Comparison of ENCODE assay signal across 35 cellular contexts in genomic region chr2:39618236-39618635, GRCh38. TPM values are rescaled to one million over a fixed set of nuclear protein-coding genes. Genes with fewer than 3 reads are reported as not detected.
A peak's percentile ranks its signal among the peaks of the same experiment; 100 is the strongest.
DNase-seq lines count a peak whose midpoint lies in the region; ATAC-seq, FAIRE-seq and TF ChIP-seq lines count a peak whose summit lies in the region.
"Had no signal": no experiment of that assay in that cellular context is flagged by ENCODE, and none has a peak within 500 bp of the region (broad histone marks: within the 10 kb centered on the region; RNA-seq: fewer than 3 reads in every experiment).

No MANE protein-coding gene starts in this region.

- no peak overlapping the region for H3K4ac ChIP-seq in mesendoderm (ENCODE audit: low read depth, low read length)

- no peak overlapping the region for H3K27ac Mint-ChIP-seq in activated naive CD4-positive, alpha-beta T cell treated with anti-CD3 and anti-CD28 coated beads, Interleukin-2, amount 10 ng/mL, durations not matched to agents 7 days and 5 days
- H3K27ac Mint-ChIP-seq: B cell; CD4-positive, alpha-beta memory T cell; CD4-positive, alpha-beta T cell; CD4-positive, CD25-positive, alpha-beta regulatory T cell; CD8-positive, alpha-beta memory T cell; CD8-positive, alpha-beta T cell had no signal

- FAIRE-seq in HepG2 (lab: Jason Lieb, UNC), result no peak
- FAIRE-seq: A204.1, A549, D721Med had no signal

- TF ChIP-seq POLR2A in HepG2 (IDR thresholded peaks at IDR 0.05; ENCODE audit: insufficient read depth in 1 of 2, low read depth in 2 of 2, low read length in 2 of 2) (no peak), right lobe of liver (IDR thresholded peaks at IDR 0.05) (no peak)

- H3K27ac ChIP-seq in HepG2 (ENCODE audit: extremely low read length, insufficient read depth, low read length), result no peak overlapping the region
- H3K27ac ChIP-seq in right lobe of liver, result no peak overlapping the region
- no peak overlapping the region for H3K27ac ChIP-seq in mesendoderm (ENCODE audit: low read depth, low read length)
- H3K27ac ChIP-seq: 22Rv1; A549; BLaER1; BLaER1 treated with 17β-estradiol and CSF1 and Interleukin-3, amounts not matched to agents 10 nM and 100 nM; C4-2B had no signal

- H3K4me2 ChIP-seq in HepG2 (ENCODE audit: low read depth, low read length) (0 out of 2 replicates have a peak overlapping the region, but pooled peaks have one; percentile 2), mesendoderm (ENCODE audit: low read length) (no peak overlapping the region)
- H3K4me2 ChIP-seq: A549, BLaER1 had no signal

- intact Hi-C loops in HepG2 (cut with micrococcal nuclease; ENCODE audit: unreplicated experiment) (no loop called here), right lobe of liver (cut with DNase I) (no loop called here)

- peak overlapping the region; percentile 36 for H2BK15ac ChIP-seq in mesendoderm (replicated peaks; ENCODE audit: low read depth)

- no peak overlapping the region for H3K4me3 ChIP-seq in HepG2 (replicated peaks in 1 of 3; ENCODE audit: insufficient read depth in 1 of 3, low read depth in 2 of 3, low read length in 3 of 3)
- H3K4me3 ChIP-seq in right lobe of liver, result no peak overlapping the region
- no peak overlapping the region for H3K4me3 ChIP-seq in mesendoderm (ENCODE audit: low read length)
- H3K4me3 ChIP-seq: A549; BLaER1; BLaER1 treated with 17β-estradiol and CSF1 and Interleukin-3, amounts not matched to agents 10 nM and 100 nM had no signal

- no peak overlapping the region for H3K4me3 Mint-ChIP-seq in activated naive CD4-positive, alpha-beta T cell treated with anti-CD3 and anti-CD28 coated beads, Interleukin-2, amount 10 ng/mL, durations not matched to agents 7 days and 5 days
- H3K4me3 Mint-ChIP-seq: B cell; CD14-positive monocyte; CD4-positive, alpha-beta memory T cell; CD4-positive, alpha-beta T cell; CD4-positive, CD25-positive, alpha-beta regulatory T cell; CD8-positive, alpha-beta memory T cell; CD8-positive, alpha-beta T cell had no signal

- H3K9me3 ChIP-seq in HepG2 (ENCODE audit: low read length), result no peaks in the 10 kb centered on the region
- H3K9me3 ChIP-seq in right lobe of liver, result no peaks in the 10 kb centered on the region
- H3K9me3 ChIP-seq: BE2C, BLaER1, Caco-2 had no signal

- CTCF ChIA-PET in HepG2 (lab: Yijun Ruan, JAX; ENCODE audit: low intra/inter-chr PET ratio, low total read pairs), result no interaction called here
- CTCF ChIA-PET in activated naive CD4-positive, alpha-beta T cell treated with anti-CD3 and anti-CD28 coated beads, Interleukin-2, amount 10 ng/mL, durations not matched to agents 7 days and 5 days (lab: Charles Lee), result no interaction called here

- H3K9me3 Mint-ChIP-seq in activated naive CD4-positive, alpha-beta T cell treated with anti-CD3 and anti-CD28 coated beads, Interleukin-2, amount 10 ng/mL, durations not matched to agents 7 days and 5 days, result no peaks in the 10 kb centered on the region
- H3K9me3 Mint-ChIP-seq: CD4-positive, alpha-beta memory T cell; CD4-positive, alpha-beta T cell; CD8-positive, alpha-beta T cell had no signal

- ATAC-seq in HepG2 (peak; percentile 84), right lobe of liver (no peak)
- ATAC-seq: A549; CD8-positive, alpha-beta T cell had no signal

- TF ChIP-seq EP300 in HepG2 (IDR thresholded peaks at IDR 0.05; ENCODE audit: low read depth in 2 of 2, low read length in 2 of 2) (no peak), HepG2 (CRISPR knock-in tag; IDR thresholded peaks at IDR 0.05; ENCODE audit: borderline replicate concordance) (no peak)

- H3K4me1 ChIP-seq in HepG2 (ENCODE audit: insufficient read depth, low read length), result peaks cover 33% of the 10 kb centered on the region
- H3K4me1 ChIP-seq in right lobe of liver, result peaks cover 0 to 7% (median 3%) of the 10 kb centered on the region in 4 donors
- peaks cover 2% of the 10 kb centered on the region for H3K4me1 ChIP-seq in mesendoderm (ENCODE audit: control insufficient read depth, low read depth, low read length)
- H3K4me1 ChIP-seq: A549, Caco-2 had no signal

- no peak overlapping the region for H4K8ac ChIP-seq in mesendoderm (ENCODE audit: low read depth, low read length)

- H3K27me3 ChIP-seq in HepG2 (ENCODE audit: control insufficient read depth in 1 of 2, insufficient read depth in 2 of 2, low read length in 2 of 2), result peaks cover 0 to 1% of the 10 kb centered on the region in 2 experiments; a peak in 1 of 5 replicates
- no peaks in the 10 kb centered on the region for H3K27me3 ChIP-seq in right lobe of liver
- no peaks in the 10 kb centered on the region for H3K27me3 ChIP-seq in mesendoderm (ENCODE audit: insufficient read depth, low read length, poor library complexity)
- H3K27me3 ChIP-seq: BE2C; BLaER1; BLaER1 treated with 17β-estradiol and CSF1 and Interleukin-3, amounts not matched to agents 10 nM and 100 nM had no signal

- TF ChIP-seq CTCF in HepG2 (CRISPR knock-in tag; IDR thresholded peaks at IDR 0.05), result no peak
- TF ChIP-seq CTCF in right lobe of liver (IDR thresholded peaks at IDR 0.05), result no peak

- no peak overlapping the region for H3K56ac ChIP-seq in mesendoderm (ENCODE audit: low read length)

- no peak overlapping the region for H2AFZ ChIP-seq in HepG2 (ENCODE audit: low read length)

- H3K27me3 Mint-ChIP-seq in activated naive CD4-positive, alpha-beta T cell treated with anti-CD3 and anti-CD28 coated beads, Interleukin-2, amount 10 ng/mL, durations not matched to agents 7 days and 5 days, result peaks cover 14% of the 10 kb centered on the region

- BruUV-seq in HepG2 (replicated peaks; lab: Mats Ljungman, UMichigan), result no TSS peak

- no peaks in the 10 kb centered on the region for H3K79me1 ChIP-seq in mesendoderm (ENCODE audit: low read length)

- H3K79me2 ChIP-seq in HepG2 (ENCODE audit: insufficient read depth, low read length), result no peaks in the 10 kb centered on the region
- H3K79me2 ChIP-seq in mesendoderm (ENCODE audit: control insufficient read depth, insufficient read depth, low read length), result no peaks in the 10 kb centered on the region

- H3K4me1 Mint-ChIP-seq in activated naive CD4-positive, alpha-beta T cell treated with anti-CD3 and anti-CD28 coated beads, Interleukin-2, amount 10 ng/mL, durations not matched to agents 7 days and 5 days, result no peaks in the 10 kb centered on the region
- H3K4me1 Mint-ChIP-seq: CD4-positive, CD25-positive, alpha-beta regulatory T cell had no signal

- H3K36me3 ChIP-seq in HepG2 (replicated peaks in 1 of 2; ENCODE audit: control insufficient read depth in 1 of 2, insufficient read depth in 2 of 2, low read length in 2 of 2) (no peaks in the 10 kb centered on the region), right lobe of liver (no peaks in the 10 kb centered on the region), mesendoderm (ENCODE audit: control insufficient read depth, insufficient read depth, low read length) (no peaks in the 10 kb centered on the region)
- H3K36me3 ChIP-seq: BE2C; BLaER1; BLaER1 treated with 17β-estradiol and CSF1 and Interleukin-3, amounts not matched to agents 10 nM and 100 nM had no signal

- no peaks in the 10 kb centered on the region for H3K36me3 Mint-ChIP-seq in activated naive CD4-positive, alpha-beta T cell treated with anti-CD3 and anti-CD28 coated beads, Interleukin-2, amount 10 ng/mL, durations not matched to agents 7 days and 5 days
- H3K36me3 Mint-ChIP-seq: CD14-positive monocyte; CD4-positive, alpha-beta memory T cell; CD4-positive, CD25-positive, alpha-beta regulatory T cell; CD8-positive, alpha-beta memory T cell; CD8-positive, alpha-beta T cell had no signal

- no peak overlapping the region for H2AK5ac ChIP-seq in mesendoderm (ENCODE audit: low read length)

- H2BK5ac ChIP-seq in mesendoderm (ENCODE audit: low read length), result no peak overlapping the region

- no peak overlapping the region for H2BK120ac ChIP-seq in mesendoderm (ENCODE audit: low read depth, low read length)

- H3K9ac ChIP-seq in HepG2 (ENCODE audit: insufficient read depth, low read depth, low read length), result no peak overlapping the region
- H3K9ac ChIP-seq in mesendoderm (ENCODE audit: low read length), result no peak overlapping the region
- H3K9ac ChIP-seq: BLaER1; BLaER1 treated with 17β-estradiol and CSF1 and Interleukin-3, amounts not matched to agents 10 nM and 100 nM had no signal

- no peak overlapping the region for H4K5ac ChIP-seq in mesendoderm (ENCODE audit: low read length)

- peak; percentile 21 for DNase-seq in HepG2 (ENCODE audit: low spot score)
- no peak for DNase-seq in right lobe of liver
- DNase-seq in SK-MEL-5 (ENCODE audit: low read depth, low spot score), result peak; percentile 48
- no peak for DNase-seq in mesendoderm
- no peak for DNase-seq in NCI-H510A treated with DMSO at 0.1 percent for 48 hours (lab: John Stamatoyannopoulos, UW)
- DNase-seq in activated naive CD4-positive, alpha-beta T cell treated with anti-CD3 and anti-CD28 coated beads, Interleukin-2, amount 10 ng/mL, durations not matched to agents 7 days and 5 days, result no peak
- DNase-seq: 8988T; ACHN; BE2C; C1 segment of cervical spinal cord; Caco-2; Calu3; CD4-positive, alpha-beta memory T cell; CD4-positive, alpha-beta T cell; CD4-positive, CD25-positive, alpha-beta regulatory T cell; CD8-positive, alpha-beta memory T cell; CD8-positive, alpha-beta T cell; COR-L47; DMS 273 treated with DMSO at 0.1 percent for 48 hours; DMS153; DMS53; DMS79; DMS79 treated with DMSO at 0.1 percent for 48 hours; DND-41; EL had no signal

- TF ChIP-seq RAD21 in HepG2 (CRISPR knock-in tag; IDR thresholded peaks at IDR 0.05), result no peak

- no peak overlapping the region for H3K18ac ChIP-seq in mesendoderm (ENCODE audit: low read length)

- no peak overlapping the region for H3K23ac ChIP-seq in mesendoderm (ENCODE audit: low read length)

- in situ Hi-C loops in HepG2 (cut with HindIII; ENCODE audit: extremely low pct_ligation_motif_present, low pct_unique_long_range_greater_than_20kb), result no loop called here
- in situ Hi-C loops in SK-MEL-5 (cut with HindIII; ENCODE audit: low pct_unique_long_range_greater_than_20kb, low sequenced_read_pairs), result no loop called here

- 5% methylated on average over 1 of the region's 1 CpG for WGBS in HepG2 (ENCODE audit: low lambda C conversion rate)
- WGBS in right lobe of liver (ENCODE audit: insufficient coverage, low coverage, low lambda C conversion rate, missing lambda C conversion rate), result 100% methylated on average over 1 of the region's 1 CpG
- no CpG with 5 or more reads among the region's 1 CpG for WGBS in mesendoderm (ENCODE audit: extremely low coverage, insufficient coverage, low lambda C conversion rate)

- POLR2A ChIA-PET in HepG2 (lab: Yijun Ruan, JAX), result no interaction called here

- H4K20me1 ChIP-seq in HepG2 (ENCODE audit: insufficient read depth, low read length), result no peaks in the 10 kb centered on the region
- H4K20me1 ChIP-seq: BLaER1; BLaER1 treated with 17β-estradiol and CSF1 and Interleukin-3, amounts not matched to agents 10 nM and 100 nM had no signal

RNA-seq across cellular contexts. Expression of gene TMEM178A, which starts 47.5 kb away (rescaled TPM):
- total RNA-seq in HepG2 (2016; rRNA removed; fragmentation: Illumina TruSeq; extraction: Trizol), result 0.38 TPM in 1 of 2 replicates, not detected in the other
- not detected in 2 replicates for total RNA-seq in HepG2 (2016; cell fraction: cytosol; rRNA removed; fragmentation: Illumina TruSeq; extraction: Trizol; ENCODE audit: low read depth)
- 0.15 and 0.19 TPM in 2 replicates for total RNA-seq in HepG2 (2016; cell fraction: insoluble cytoplasmic fraction; rRNA removed; fragmentation: Illumina TruSeq; extraction: Trizol)
- total RNA-seq in HepG2 (2016; cell fraction: membrane; rRNA removed; fragmentation: Illumina TruSeq; extraction: Trizol), result 0.17 TPM in 1 of 2 replicates, not detected in the other
- total RNA-seq in HepG2 (2016; cell fraction: nucleus; rRNA removed; fragmentation: Illumina TruSeq; extraction: Trizol), result 0.50 TPM in 1 of 2 replicates, not detected in the other
- 3.3 and 3.8 TPM in 2 replicates for polyA plus RNA-seq in HepG2 (2011; rRNA removed)
- 1.6 and 1.7 TPM in 2 replicates for polyA plus RNA-seq in HepG2 (2011; cell fraction: cytosol; rRNA removed)
- 21.5 and 25.6 TPM in 2 replicates for polyA plus RNA-seq in HepG2 (2011; cell fraction: nucleus; rRNA removed)
- 5.7 and 7.4 TPM in 2 replicates for polyA plus RNA-seq in HepG2 (2012)
- not detected in 2 replicates for polyA plus RNA-seq in HepG2 (2016; cell fraction: cytosol; fragmentation: Illumina TruSeq; extraction: Trizol; ENCODE audit: low read depth)
- 0.28 TPM in 1 of 2 replicates, not detected in the other for polyA plus RNA-seq in HepG2 (2016; cell fraction: insoluble cytoplasmic fraction; fragmentation: Illumina TruSeq; extraction: Trizol; ENCODE audit: low read depth)
- polyA plus RNA-seq in HepG2 (2016; cell fraction: membrane; fragmentation: Illumina TruSeq; extraction: Trizol; ENCODE audit: low read depth), result 0.09 and 0.35 TPM in 2 replicates
- 1.4 and 1.9 TPM in 2 replicates for polyA plus RNA-seq in HepG2 (2016; cell fraction: nucleus; fragmentation: Illumina TruSeq; extraction: Trizol; ENCODE audit: insufficient read depth, low read depth)
- polyA minus RNA-seq in HepG2 (2011; rRNA and poly(A)+ RNA removed; ENCODE audit: low replicate concordance), result 1.8 TPM in 1 of 2 replicates, not detected in the other
- polyA minus RNA-seq in HepG2 (2011; cell fraction: cytosol; rRNA and poly(A)+ RNA removed), result 0.59 and 0.88 TPM in 2 replicates
- polyA minus RNA-seq in HepG2 (2011; cell fraction: nucleus; rRNA and poly(A)+ RNA removed), result 2.5 and 3.3 TPM in 2 replicates
- total RNA-seq in right lobe of liver, result 1 to 10 TPM in 3 of 6 experiments, under 1 TPM in 2, not detected in 1; 0.25 to 1.7 (median 1.4) TPM
- total RNA-seq in SK-MEL-5 (2014; rRNA removed; shearing (Covaris generic)), result 0.32 and 0.80 TPM in 2 replicates
- polyA plus RNA-seq in SK-MEL-5 (2015; cell fraction: cytosol; rRNA removed), result not detected in 2 replicates
- 0.53 and 1.5 TPM in 2 replicates for polyA plus RNA-seq in SK-MEL-5 (2015; cell fraction: nucleus; rRNA removed)
- 5.1 TPM for polyA plus RNA-seq in mesendoderm (2013, experiment 1 of 2)
- 4.7 TPM for polyA plus RNA-seq in mesendoderm (2013, experiment 2 of 2)
- total RNA-seq: A172; CD4-positive, alpha-beta memory T cell; CD4-positive, CD25-positive, alpha-beta regulatory T cell; CD8-positive, alpha-beta memory T cell had no signal
- polyA plus RNA-seq: CD14-positive monocyte; CD4-positive, alpha-beta memory T cell; CD4-positive, CD25-positive, alpha-beta regulatory T cell; CD8-positive, alpha-beta memory T cell had no signal

Comparison
In these comparisons a context has a peak if more than half of its experiments do, and no peak if none do; other contexts are left out.
1. DNase-seq: peak in HepG2 (single experiment) and SK-MEL-5 (single experiment); none in right lobe of liver (0 of 3), mesendoderm (single experiment), NCI-H510A treated with DMSO at 0.1 percent for 48 hours (single experiment) and activated naive CD4-positive, alpha-beta T cell treated with anti-CD3 and anti-CD28 coated beads, Interleukin-2, amount 10 ng/mL, durations not matched to agents 7 days and 5 days (single experiment).